11 cellular contexts compared by ENCODE assay signal in genomic region chr6:150079604-150080003, GRCh38. TPM values are rescaled to one million over a fixed set of nuclear protein-coding genes. Genes with fewer than 3 reads are reported as not detected.
DNase-seq lines count a peak whose midpoint lies in the region; ATAC-seq, FAIRE-seq and TF ChIP-seq lines count a peak whose summit lies in the region.
"Had no signal": no experiment of that assay in that cellular context is flagged by ENCODE, and none has a peak within 500 bp of the region (broad histone marks: within the 10 kb centered on the region; RNA-seq: fewer than 3 reads in every experiment).

No MANE protein-coding gene starts in this region.

- H3K4me1 ChIP-seq in HepG2 (ENCODE audit: insufficient read depth, low read length) = no peaks in the 10 kb centered on the region
- no peaks in the 10 kb centered on the region for H3K4me1 ChIP-seq in right lobe of liver
- H3K4me1 ChIP-seq: Caco-2, sigmoid colon had no signal

- no peak overlapping the region for H3K9ac ChIP-seq in HepG2 (ENCODE audit: insufficient read depth, low read depth, low read length)

- H3K79me2 ChIP-seq in HepG2 (ENCODE audit: insufficient read depth, low read length) = no peaks in the 10 kb centered on the region

- 0% methylated on average over 4 of the region's 4 CpGs for WGBS in HepG2 (ENCODE audit: low lambda C conversion rate)
- no CpG with 5 or more reads among the region's 4 CpGs for WGBS in right lobe of liver (ENCODE audit: insufficient coverage, low coverage, low lambda C conversion rate, missing lambda C conversion rate)

- H4K20me1 ChIP-seq in HepG2 (ENCODE audit: insufficient read depth, low read length) = no peaks in the 10 kb centered on the region

- H3K27me3 ChIP-seq in HepG2 (ENCODE audit: control insufficient read depth in 1 of 2, insufficient read depth in 2 of 2, low read length in 2 of 2) (peaks cover 0 to 9% of the 10 kb centered on the region in 2 experiments; a peak in 1 of 5 replicates), right lobe of liver (no peaks in the 10 kb centered on the region)

- H2AFZ ChIP-seq in HepG2 (ENCODE audit: low read length) = no peak overlapping the region

- FAIRE-seq in HepG2 (lab: Jason Lieb, UNC) = no peak

- TF ChIP-seq CTCF in HepG2 (CRISPR knock-in tag; IDR thresholded peaks at IDR 0.05) (no peak), right lobe of liver (IDR thresholded peaks at IDR 0.05) (no peak)

- POLR2A ChIA-PET in HepG2 (lab: Yijun Ruan, JAX) = no interaction called here

- ATAC-seq in HepG2 (no peak), right lobe of liver (no peak), Right ventricle myocardium superior (ENCODE audit: poor library complexity) (no peak), GM21723 (IDR thresholded peaks at IDR 0.05; ENCODE audit: unreplicated experiment) (no peak), GM19023 (IDR thresholded peaks at IDR 0.05; ENCODE audit: unreplicated experiment) (no peak)

- CTCF ChIA-PET in HepG2 (lab: Yijun Ruan, JAX; ENCODE audit: low intra/inter-chr PET ratio, low total read pairs) = interaction anchor here (2.5 kb wide), 1 partner anchor 316 kb away, joined by 18 read pairs; no protein-coding TSS in a partner anchor

- H3K27ac ChIP-seq in HepG2 (ENCODE audit: extremely low read length, insufficient read depth, low read length) (no peak overlapping the region), right lobe of liver (no peak overlapping the region)
- H3K27ac ChIP-seq: sigmoid colon had no signal

- intact Hi-C loops in HepG2 (cut with micrococcal nuclease; ENCODE audit: unreplicated experiment) (loop anchor here (1.0 kb wide), 3 partner anchors 256 to 736 kb away; no protein-coding TSS in a partner anchor), right lobe of liver (cut with DNase I) (loop anchor here (5.0 to 10.0 kb wide), 3 partner anchors 253 to 315 kb away; no protein-coding TSS in a partner anchor), Right ventricle myocardium superior (cut with DNase I) (loop anchor here (5.0 to 10.0 kb wide), 3 partner anchors 175 to 318 kb away; no protein-coding TSS in a partner anchor)

- DNase-seq in HepG2 (ENCODE audit: low spot score) = no peak
- DNase-seq in right lobe of liver = no peak
- peak; percentile 86 for DNase-seq in SW480 (ENCODE audit: low spot score)
- peak; percentile 46 for DNase-seq in central memory CD4-positive, alpha-beta T cell
- DNase-seq in cortex of kidney (lab: John Stamatoyannopoulos, UW) = no peak
- DNase-seq in Right ventricle myocardium superior = no peak
- DNase-seq: Caco-2, sigmoid colon, T1000 had no signal

- H3K4me2 ChIP-seq in HepG2 (ENCODE audit: low read depth, low read length) = no peak overlapping the region

- TF ChIP-seq EP300 in HepG2 (IDR thresholded peaks at IDR 0.05; ENCODE audit: low read depth in 2 of 2, low read length in 2 of 2) (no peak), HepG2 (CRISPR knock-in tag; IDR thresholded peaks at IDR 0.05; ENCODE audit: borderline replicate concordance) (no peak)

- no peak for TF ChIP-seq POLR2A in HepG2 (IDR thresholded peaks at IDR 0.05; ENCODE audit: insufficient read depth in 1 of 2, low read depth in 2 of 2, low read length in 2 of 2)
- no peak for TF ChIP-seq POLR2A in right lobe of liver (IDR thresholded peaks at IDR 0.05)

- H3K36me3 ChIP-seq in HepG2 (replicated peaks in 1 of 2; ENCODE audit: control insufficient read depth in 1 of 2, insufficient read depth in 2 of 2, low read length in 2 of 2) (no peaks in the 10 kb centered on the region), right lobe of liver (no peaks in the 10 kb centered on the region)
- H3K36me3 ChIP-seq: sigmoid colon had no signal

- TF ChIP-seq RAD21 in HepG2 (CRISPR knock-in tag; IDR thresholded peaks at IDR 0.05) = no peak

- H3K4me3 ChIP-seq in HepG2 (replicated peaks in 1 of 3; ENCODE audit: insufficient read depth in 1 of 3, low read depth in 2 of 3, low read length in 3 of 3) (no peak overlapping the region), right lobe of liver (no peak overlapping the region)
- H3K4me3 ChIP-seq: sigmoid colon had no signal

- no TSS peak for BruUV-seq in HepG2 (replicated peaks; lab: Mats Ljungman, UMichigan)

- in situ Hi-C loops in HepG2 (cut with HindIII; ENCODE audit: extremely low pct_ligation_motif_present, low pct_unique_long_range_greater_than_20kb) = loop anchor here (5.0 to 10.0 kb wide), 2 partner anchors 258 to 735 kb away; no protein-coding TSS in a partner anchor

- H3K9me3 ChIP-seq in HepG2 (ENCODE audit: low read length) = no peaks in the 10 kb centered on the region
- H3K9me3 ChIP-seq in right lobe of liver = no peaks in the 10 kb centered on the region
- H3K9me3 ChIP-seq: Caco-2, sigmoid colon had no signal

TF ChIP-seq in HepG2, 621 proteins besides CTCF, POLR2A, EP300 and RAD21:
- peak; percentile 55; the same call in 1 of the 2 replicates for TF ChIP-seq ZNF143 (CRISPR knock-in tag; IDR thresholded peaks at IDR 0.05)
- TF ChIP-seq PHF5A (CRISPR knock-in tag; IDR thresholded peaks at IDR 0.05; ENCODE audit: low read depth, unreplicated experiment) = no peak
- no peak for TF ChIP-seq ZMYM4 (CRISPR knock-in tag; IDR thresholded peaks at IDR 0.05)
- TF ChIP-seq TBL1XR1 (IDR thresholded peaks at IDR 0.05; ENCODE audit: borderline replicate concordance, low read length, partially characterized antibody) = no peak
- no peak for TF ChIP-seq ZNF451 (CRISPR knock-in tag; IDR thresholded peaks at IDR 0.05)
- peak; percentile 60; the same call in 1 of the 2 replicates for TF ChIP-seq THAP11 (CRISPR knock-in tag; IDR thresholded peaks at IDR 0.05)
- TF ChIP-seq MXD3 (CRISPR knock-in tag; IDR thresholded peaks at IDR 0.05) = no peak
- no peak for TF ChIP-seq MAF1 (CRISPR knock-in tag; IDR thresholded peaks at IDR 0.05; ENCODE audit: borderline replicate concordance)
- no peak for TF ChIP-seq ZBTB38 (CRISPR knock-in tag; IDR thresholded peaks at IDR 0.05)
- TF ChIP-seq ERF (CRISPR knock-in tag; IDR thresholded peaks at IDR 0.05) = no peak

RNA-seq across cellular contexts. Expression of gene ULBP3, which starts 10.7 kb away (rescaled TPM):
- total RNA-seq in HepG2 (2016; rRNA removed; fragmentation: Illumina TruSeq; extraction: Trizol) (0.42 and 0.56 TPM in 2 replicates), right lobe of liver (1 to 10 TPM in 3 of 6 experiments, under 1 TPM in 3; 0.34 to 1.7 (median 0.89) TPM), Right ventricle myocardium superior (0.83 TPM)
- not detected in 2 replicates for total RNA-seq in HepG2 (2016; cell fraction: cytosol; rRNA removed; fragmentation: Illumina TruSeq; extraction: Trizol; ENCODE audit: low read depth)
- 0.19 and 0.78 TPM in 2 replicates for total RNA-seq in HepG2 (2016; cell fraction: insoluble cytoplasmic fraction; rRNA removed; fragmentation: Illumina TruSeq; extraction: Trizol)
- 0.28 and 0.43 TPM in 2 replicates for total RNA-seq in HepG2 (2016; cell fraction: membrane; rRNA removed; fragmentation: Illumina TruSeq; extraction: Trizol)
- total RNA-seq in HepG2 (2016; cell fraction: nucleus; rRNA removed; fragmentation: Illumina TruSeq; extraction: Trizol) = 0.94 and 0.96 TPM in 2 replicates
- polyA plus RNA-seq in HepG2 (2011; rRNA removed) = 0.22 and 0.48 TPM in 2 replicates
- 0.41 and 0.51 TPM in 2 replicates for polyA plus RNA-seq in HepG2 (2011; cell fraction: cytosol; rRNA removed)
- polyA plus RNA-seq in HepG2 (2011; cell fraction: nucleus; rRNA removed) = 0.14 TPM in 1 of 2 replicates, not detected in the other
- not detected in 2 replicates for polyA plus RNA-seq in HepG2 (2012)
- polyA plus RNA-seq in HepG2 (2016; cell fraction: cytosol; fragmentation: Illumina TruSeq; extraction: Trizol; ENCODE audit: low read depth) = not detected in 2 replicates
- 0.38 TPM in 1 of 2 replicates, not detected in the other for polyA plus RNA-seq in HepG2 (2016; cell fraction: insoluble cytoplasmic fraction; fragmentation: Illumina TruSeq; extraction: Trizol; ENCODE audit: low read depth)
- polyA plus RNA-seq in HepG2 (2016; cell fraction: membrane; fragmentation: Illumina TruSeq; extraction: Trizol; ENCODE audit: low read depth) = not detected in 2 replicates
- polyA plus RNA-seq in HepG2 (2016; cell fraction: nucleus; fragmentation: Illumina TruSeq; extraction: Trizol; ENCODE audit: insufficient read depth, low read depth) = not detected in 2 replicates
- 0.30 and 10.9 TPM in 2 replicates for polyA minus RNA-seq in HepG2 (2011; rRNA and poly(A)+ RNA removed; ENCODE audit: low replicate concordance)
- polyA minus RNA-seq in HepG2 (2011; cell fraction: cytosol; rRNA and poly(A)+ RNA removed) = 0.79 TPM in 1 of 2 replicates, not detected in the other
- not detected in 2 replicates for polyA minus RNA-seq in HepG2 (2011; cell fraction: nucleus; rRNA and poly(A)+ RNA removed)

RNA-seq across cellular contexts. Expression of gene RAET1L, which starts 54.3 kb away (rescaled TPM):
- total RNA-seq in HepG2 (2016; rRNA removed; fragmentation: Illumina TruSeq; extraction: Trizol) = not detected in 2 replicates
- not detected in 2 replicates for total RNA-seq in HepG2 (2016; cell fraction: cytosol; rRNA removed; fragmentation: Illumina TruSeq; extraction: Trizol; ENCODE audit: low read depth)
- total RNA-seq in HepG2 (2016; cell fraction: insoluble cytoplasmic fraction; rRNA removed; fragmentation: Illumina TruSeq; extraction: Trizol) = not detected in 2 replicates
- total RNA-seq in HepG2 (2016; cell fraction: membrane; rRNA removed; fragmentation: Illumina TruSeq; extraction: Trizol) = not detected in 2 replicates
- not detected in 2 replicates for total RNA-seq in HepG2 (2016; cell fraction: nucleus; rRNA removed; fragmentation: Illumina TruSeq; extraction: Trizol)
- polyA plus RNA-seq in HepG2 (2011; rRNA removed) = not detected in 2 replicates
- polyA plus RNA-seq in HepG2 (2011; cell fraction: cytosol; rRNA removed) = not detected in 2 replicates
- not detected in 2 replicates for polyA plus RNA-seq in HepG2 (2011; cell fraction: nucleus; rRNA removed)
- not detected in 2 replicates for polyA plus RNA-seq in HepG2 (2012)
- not detected in 2 replicates for polyA plus RNA-seq in HepG2 (2016; cell fraction: cytosol; fragmentation: Illumina TruSeq; extraction: Trizol; ENCODE audit: low read depth)
- not detected in 2 replicates for polyA plus RNA-seq in HepG2 (2016; cell fraction: insoluble cytoplasmic fraction; fragmentation: Illumina TruSeq; extraction: Trizol; ENCODE audit: low read depth)
- polyA plus RNA-seq in HepG2 (2016; cell fraction: membrane; fragmentation: Illumina TruSeq; extraction: Trizol; ENCODE audit: low read depth) = not detected in 2 replicates
- not detected in 2 replicates for polyA plus RNA-seq in HepG2 (2016; cell fraction: nucleus; fragmentation: Illumina TruSeq; extraction: Trizol; ENCODE audit: insufficient read depth, low read depth)
- 0.26 TPM in 1 of 2 replicates, not detected in the other for polyA minus RNA-seq in HepG2 (2011; rRNA and poly(A)+ RNA removed; ENCODE audit: low replicate concordance)
- polyA minus RNA-seq in HepG2 (2011; cell fraction: cytosol; rRNA and poly(A)+ RNA removed) = not detected in 2 replicates
- polyA minus RNA-seq in HepG2 (2011; cell fraction: nucleus; rRNA and poly(A)+ RNA removed) = not detected in 2 replicates
- total RNA-seq in right lobe of liver = not detected
- not detected for total RNA-seq in Right ventricle myocardium superior
- total RNA-seq: Caco-2, sigmoid colon had no signal
- polyA plus RNA-seq: sigmoid colon had no signal

Comparison
In these comparisons a context has a peak if more than half of its experiments do, and no peak if none do; other contexts are left out.
1. DNase-seq: peak in SW480 (single experiment) and central memory CD4-positive, alpha-beta T cell (single experiment); none in HepG2 (single experiment), right lobe of liver (0 of 3), cortex of kidney (single experiment) and Right ventricle myocardium superior (single experiment).